In the genomic region with DNA sequence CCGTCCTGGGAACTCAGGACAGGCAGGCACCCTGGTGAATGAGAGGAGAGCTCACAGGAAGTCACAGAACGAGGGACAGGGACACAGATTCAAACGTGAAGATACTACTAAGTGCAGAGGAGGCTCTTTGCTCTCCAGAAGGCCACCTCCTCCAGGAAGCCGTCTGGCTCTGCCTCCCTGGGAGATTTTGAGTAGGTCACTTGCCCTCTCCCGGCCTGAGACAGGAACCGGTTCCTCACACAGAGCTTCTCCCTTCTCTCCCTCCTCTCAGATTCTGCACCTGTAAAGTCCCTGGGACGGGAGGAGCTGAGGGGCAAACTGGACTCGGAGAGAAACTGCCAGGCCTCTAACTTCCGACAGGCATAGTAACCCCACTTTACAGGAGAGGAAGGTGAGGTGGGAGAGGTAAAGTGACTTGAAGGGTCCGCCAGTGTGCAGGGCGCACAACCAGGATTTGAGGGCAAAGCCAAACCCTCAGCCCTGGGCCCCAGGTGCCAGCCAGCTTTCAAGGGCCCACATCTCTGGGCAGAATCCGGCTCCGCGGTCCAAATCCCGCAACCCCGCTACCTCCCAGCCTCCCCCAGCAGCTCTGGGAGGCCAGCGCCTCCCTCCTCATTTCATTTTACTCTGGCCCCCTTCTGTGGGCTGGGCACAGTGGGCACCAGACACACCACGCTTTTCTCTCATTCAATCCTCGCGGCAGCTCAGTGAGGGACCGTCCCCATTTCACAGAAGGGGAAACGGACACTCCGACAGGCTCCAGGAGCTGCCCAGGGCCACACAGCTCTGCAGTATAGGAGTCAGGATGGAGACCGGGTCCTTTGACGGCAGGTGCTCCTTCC, we compare ENCODE assay signal across 1 cellular context.
TF ChIP-seq lines count a peak whose summit lies in the region.

No MANE protein-coding gene starts in this region.

TF ChIP-seq in K562, 482 proteins besides CTCF, POLR2A, EP300 and RAD21:
- TF ChIP-seq ZFP36 (IDR thresholded peaks at IDR 0.05; ENCODE audit: low read depth, low read length, partially characterized antibody) (peak; percentile 93), MCM2 (IDR thresholded peaks at IDR 0.05; ENCODE audit: low read depth) (no peak), ZNF121 (CRISPR knock-in tag; conservative IDR thresholded peaks at IDR 0.05) (no peak), SAFB2 (IDR thresholded peaks at IDR 0.05; ENCODE audit: borderline replicate concordance, low read depth, low read length, severe bottlenecking) (no peak), BCOR (IDR thresholded peaks at IDR 0.05) (no peak), RBM15 (IDR thresholded peaks at IDR 0.05; ENCODE audit: insufficient read depth, low read length) (no peak), SNRNP70 (optimal IDR thresholded peaks at IDR 0.05; ENCODE audit: low read depth, low read length) (no peak), HSF4 (CRISPR knock-in tag; IDR thresholded peaks at IDR 0.05; ENCODE audit: borderline replicate concordance) (no peak)
- TF ChIP-seq, protein P1, sequence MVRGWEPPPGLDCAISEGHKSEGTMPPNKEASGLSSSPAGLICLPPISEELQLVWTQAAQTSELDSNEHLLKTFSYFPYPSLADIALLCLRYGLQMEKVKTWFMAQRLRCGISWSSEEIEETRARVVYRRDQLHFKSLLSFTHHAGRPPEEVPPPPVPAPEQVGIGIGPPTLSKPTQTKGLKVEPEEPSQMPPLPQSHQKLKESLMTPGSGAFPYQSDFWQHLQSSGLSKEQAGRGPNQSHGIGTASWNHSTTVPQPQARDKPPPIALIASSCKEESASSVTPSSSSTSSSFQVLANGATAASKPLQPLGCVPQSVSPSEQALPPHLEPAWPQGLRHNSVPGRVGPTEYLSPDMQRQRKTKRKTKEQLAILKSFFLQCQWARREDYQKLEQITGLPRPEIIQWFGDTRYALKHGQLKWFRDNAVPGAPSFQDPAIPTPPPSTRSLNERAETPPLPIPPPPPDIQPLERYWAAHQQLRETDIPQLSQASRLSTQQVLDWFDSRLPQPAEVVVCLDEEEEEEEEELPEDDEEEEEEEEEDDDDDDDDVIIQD (CRISPR knock-in tag; IDR thresholded peaks at IDR 0.05): no peak
- TF ChIP-seq, protein P2, sequence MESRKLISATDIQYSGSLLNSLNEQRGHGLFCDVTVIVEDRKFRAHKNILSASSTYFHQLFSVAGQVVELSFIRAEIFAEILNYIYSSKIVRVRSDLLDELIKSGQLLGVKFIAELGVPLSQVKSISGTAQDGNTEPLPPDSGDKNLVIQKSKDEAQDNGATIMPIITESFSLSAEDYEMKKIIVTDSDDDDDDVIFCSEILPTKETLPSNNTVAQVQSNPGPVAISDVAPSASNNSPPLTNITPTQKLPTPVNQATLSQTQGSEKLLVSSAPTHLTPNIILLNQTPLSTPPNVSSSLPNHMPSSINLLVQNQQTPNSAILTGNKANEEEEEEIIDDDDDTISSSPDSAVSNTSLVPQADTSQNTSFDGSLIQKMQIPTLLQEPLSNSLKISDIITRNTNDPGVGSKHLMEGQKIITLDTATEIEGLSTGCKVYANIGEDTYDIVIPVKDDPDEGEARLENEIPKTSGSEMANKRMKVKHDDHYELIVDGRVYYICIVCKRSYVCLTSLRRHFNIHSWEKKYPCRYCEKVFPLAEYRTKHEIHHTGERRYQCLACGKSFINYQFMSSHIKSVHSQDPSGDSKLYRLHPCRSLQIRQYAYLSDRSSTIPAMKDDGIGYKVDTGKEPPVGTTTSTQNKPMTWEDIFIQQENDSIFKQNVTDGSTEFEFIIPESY (CRISPR knock-in tag; IDR thresholded peaks at IDR 0.05): peak; percentile 80; the same call in 1 of the 2 replicates
